9 cellular contexts compared by ENCODE assay signal in genomic region chr1:178727014-178727895, GRCh38. TPM values are rescaled to one million over a fixed set of nuclear protein-coding genes. Genes with fewer than 3 reads are reported as not detected.
DNase-seq lines count a peak whose midpoint lies in the region; ATAC-seq and TF ChIP-seq lines count a peak whose summit lies in the region.
"Had no signal": no experiment of that assay in that cellular context is flagged by ENCODE, and none has a peak within 500 bp of the region (broad histone marks: within the 10 kb centered on the region; RNA-seq: fewer than 3 reads in every experiment).

No MANE protein-coding gene starts in this region.

- H3K9me3 ChIP-seq in HCT116 (ENCODE audit: control insufficient read depth in 1 of 2, insufficient read depth in 1 of 2, low read depth in 1 of 2, low read length in 2 of 2): no peaks in the 10 kb centered on the region

- CTCF ChIA-PET in HCT116 (lab: Charles Lee): interaction anchor here (1.8 kb wide), 1 partner anchor 26 kb away, joined by 5 read pairs; no protein-coding TSS in a partner anchor

- H2AFZ ChIP-seq in HCT116 (ENCODE audit: low read depth, low read length, poor library complexity, severe bottlenecking): no peak overlapping the region

- RAD21 ChIA-PET in HCT116 (lab: Charles Lee; ENCODE audit: low non-redundant PET in 1 of 2, low total read pairs in 2 of 2, uncharacterized antibody in 2 of 2, unreplicated experiment in 2 of 2): no interaction called here

- no TSS peak for BruUV-seq in HCT116 (replicated peaks; lab: Mats Ljungman, UMichigan)

- TF ChIP-seq RAD21 in HCT116 (IDR thresholded peaks at IDR 0.05; ENCODE audit: low read depth): no peak

- peak overlapping the region in 1 of 2 experiments; percentile 63; a peak in 1 of 4 replicates for H3K4me3 ChIP-seq in HCT116 (replicated peaks in 1 of 2; ENCODE audit: low read depth in 1 of 2, low read length in 2 of 2)
- H3K4me3 ChIP-seq in fibroblast of the aortic adventitia (ENCODE audit: low read depth, low read length): peak overlapping the region; percentile 77
- peak overlapping the region; percentile 86 for H3K4me3 ChIP-seq in skeletal muscle cell (ENCODE audit: low read depth, low read length)
- H3K4me3 ChIP-seq in lower leg skin (ENCODE audit: low read depth, poor library complexity, severe bottlenecking): no peak overlapping the region

- peaks cover 34% of the 10 kb centered on the region for H3K79me2 ChIP-seq in HCT116 (ENCODE audit: insufficient read depth, low read length)

- intact Hi-C loops in HCT116 (cut with micrococcal nuclease) (loop anchor here (2.0 kb wide), 1 partner anchor 184 kb away; no protein-coding TSS in a partner anchor), lower leg skin (cut with DNase I; ENCODE audit: low total_unique reads) (no loop called here)

- H3K9ac ChIP-seq in HCT116 (ENCODE audit: low read length): no peak overlapping the region

- no peaks in the 10 kb centered on the region for H4K20me1 ChIP-seq in HCT116 (ENCODE audit: insufficient read depth)

- no peak for DNase-seq in HCT116 (ENCODE audit: low read depth, low spot score)
- DNase-seq in fibroblast of the aortic adventitia (ENCODE audit: low read depth): no peak
- DNase-seq in skeletal muscle cell (ENCODE audit: low read depth): no peak
- DNase-seq in lower leg skin (ENCODE audit: low spot score in 2 of 2): no peak
- no peak for DNase-seq in stimulated activated CD4-positive, alpha-beta T cell treated with anti-CD3 and anti-CD28 coated beads, Interleukin-4, amount 100 ng/mL, for 24 hours
- DNase-seq: activated naive CD4-positive, alpha-beta T cell treated with anti-CD3 and anti-CD28 coated beads for 36 hours; posterior cingulate gyrus had no signal

- no peak for TF ChIP-seq POLR2A in HCT116 (IDR thresholded peaks at IDR 0.05; ENCODE audit: borderline replicate concordance, extremely low read depth, insufficient read depth, insufficient read length)
- no peak for TF ChIP-seq POLR2A in lower leg skin (IDR thresholded peaks at IDR 0.05)

- TF ChIP-seq CTCF in HCT116 (IDR thresholded peaks at IDR 0.05 in 2 of 3, conservative IDR thresholded peaks at IDR 0.05 in 1 of 3; ENCODE audit: borderline replicate concordance in 1 of 3, insufficient read depth in 1 of 3, low read depth in 2 of 3, low read length in 2 of 3): no peak
- no peak for TF ChIP-seq CTCF in fibroblast of the aortic adventitia (IDR thresholded peaks at IDR 0.05; ENCODE audit: insufficient read depth, low read length)
- no peak for TF ChIP-seq CTCF in lower leg skin (IDR thresholded peaks at IDR 0.05)

- no peaks in the 10 kb centered on the region for H3K27me3 ChIP-seq in HCT116 (ENCODE audit: insufficient read depth, low read length)

- H3K4me1 ChIP-seq in HCT116 (ENCODE audit: control insufficient read depth in 1 of 2, insufficient read depth in 2 of 2, low read length in 2 of 2): peaks cover 12 to 25% of the 10 kb centered on the region in 2 experiments; a peak in 3 of 4 replicates

- no peaks in the 10 kb centered on the region for H3K36me3 ChIP-seq in HCT116 (ENCODE audit: control insufficient read depth in 1 of 2, insufficient read depth in 2 of 2, low read length in 2 of 2)

- POLR2A ChIA-PET in HCT116 (lab: Charles Lee): no interaction called here

- H3K27ac ChIP-seq in HCT116 (ENCODE audit: low read depth, low read length): peak overlapping the region; percentile 82; the same call in 1 of the 2 replicates

- no peak for ATAC-seq in HCT116
- no peak for ATAC-seq in SK-N-SH treated with all-trans-retinoic acid at 6 μM for 48 hours
- ATAC-seq in HG02623 (IDR thresholded peaks at IDR 0.05; ENCODE audit: unreplicated experiment): no peak

- 51 to 75% methylated on average over 11 of the region's 11 CpGs for WGBS in lower leg skin, 2 donors

- peak overlapping the region; percentile 76 for H3K4me2 ChIP-seq in HCT116 (ENCODE audit: low read length)

- H3K9me2 ChIP-seq in HCT116 (ENCODE audit: insufficient read depth): no peaks in the 10 kb centered on the region

TF ChIP-seq in HCT116, 20 proteins besides CTCF, POLR2A, EP300 and RAD21 (continues in another document):
- no peak for TF ChIP-seq ELF1 (IDR thresholded peaks at IDR 0.05; ENCODE audit: borderline replicate concordance, low read depth)
- no peak for TF ChIP-seq ZNF274 (IDR thresholded peaks at IDR 0.05; ENCODE audit: low read depth, low read length)
- TF ChIP-seq MAX (IDR thresholded peaks at IDR 0.05): no peak
- no peak for TF ChIP-seq CBX3 (IDR thresholded peaks at IDR 0.05; ENCODE audit: low read depth)
- TF ChIP-seq EGR1 (IDR thresholded peaks at IDR 0.05; ENCODE audit: low read depth): no peak
- TF ChIP-seq REST (IDR thresholded peaks at IDR 0.05; ENCODE audit: low read depth): no peak
- no peak for TF ChIP-seq ATF3 (IDR thresholded peaks at IDR 0.05)
- no peak for TF ChIP-seq SP1 (IDR thresholded peaks at IDR 0.05; ENCODE audit: low read depth)

TF ChIP-seq in SK-N-SH treated with all-trans-retinoic acid at 6 μM for 48 hours, 23 proteins besides CTCF, POLR2A, EP300 and RAD21:
- TF ChIP-seq ARNTL (CRISPR knock-in tag; IDR thresholded peaks at IDR 0.05; ENCODE audit: borderline replicate concordance, low read depth): no peak
- peak; percentile 17; the same call in 1 of the 2 replicates for TF ChIP-seq TOX (CRISPR knock-in tag; IDR thresholded peaks at IDR 0.05; ENCODE audit: borderline replicate concordance)

RNA-seq across cellular contexts. Expression of gene RALGPS2, which starts 2.2 kb away (rescaled TPM):
- 25.6 TPM for total RNA-seq in HCT116 (2021; ENCODE audit: unreplicated experiment)
- 9.6 and 11.1 TPM in 2 replicates for polyA plus RNA-seq in HCT116 (2012)
- 39.2 and 74.7 TPM in 2 replicates for total RNA-seq in fibroblast of the aortic adventitia (ENCODE audit: low replicate concordance)
- 10 to 100 TPM; 26.2 to 33.5 (median 31.7) TPM for total RNA-seq in lower leg skin
